In genomic region chr15:40333922-40334492, GRCh38 we compare ENCODE assay signal across 6 cellular contexts. TPM values are rescaled to one million over a fixed set of nuclear protein-coding genes. Genes with fewer than 3 reads are reported as not detected.
DNase-seq lines count a peak whose midpoint lies in the region; ATAC-seq and TF ChIP-seq lines count a peak whose summit lies in the region.

No MANE protein-coding gene starts in this region.

- H3K27me3 ChIP-seq in HL-60 (ENCODE audit: insufficient read depth, poor library complexity, severe bottlenecking): no peaks in the 10 kb centered on the region

- no peaks in the 10 kb centered on the region for H3K9me3 Mint-ChIP-seq in activated naive CD4-positive, alpha-beta T cell treated with anti-CD3 and anti-CD28 coated beads, Interleukin-2, amount 50 U/mL, for 72 hours

- H3K27ac ChIP-seq in HL-60 (replicated peaks): peak overlapping the region; percentile 85

- TF ChIP-seq CTCF in HL-60 (IDR thresholded peaks at IDR 0.05; ENCODE audit: insufficient read depth, low read length): no peak

- no peaks in the 10 kb centered on the region for H3K36me3 Mint-ChIP-seq in activated naive CD4-positive, alpha-beta T cell treated with anti-CD3 and anti-CD28 coated beads, Interleukin-2, amount 50 U/mL, for 72 hours

- ATAC-seq in activated naive CD4-positive, alpha-beta T cell treated with anti-CD3 and anti-CD28 coated beads, Interleukin-2, amount 50 U/mL, for 72 hours: peak; percentile 16 to 61
- ATAC-seq in GM21390 (IDR thresholded peaks at IDR 0.05; ENCODE audit: unreplicated experiment) (no peak), HG02981 (IDR thresholded peaks at IDR 0.05; ENCODE audit: unreplicated experiment) (no peak)

- peak overlapping the region; percentile 41 to 62 for H3K27ac Mint-ChIP-seq in activated naive CD4-positive, alpha-beta T cell treated with anti-CD3 and anti-CD28 coated beads, Interleukin-2, amount 50 U/mL, for 72 hours

- H3K4me3 ChIP-seq in HL-60 (replicated peaks; ENCODE audit: insufficient read depth, low read length): peak overlapping the region; percentile 39

- peak; percentile 84 to 95 for DNase-seq in HL-60 (ENCODE audit: low read depth in 1 of 2, low spot score in 1 of 2)
- DNase-seq in activated naive CD4-positive, alpha-beta T cell treated with anti-CD3 and anti-CD28 coated beads, Interleukin-2, amount 50 U/mL, for 72 hours (ENCODE audit: low spot score in 2 of 2): no peak
- peak; percentile 52 to 97 for DNase-seq in lung microvascular endothelial cell (ENCODE audit: low read depth in 2 of 2)
- DNase-seq in activated gamma-delta T cell (lab: John Stamatoyannopoulos, UW): no peak

RNA-seq across cellular contexts. Expression of gene CCDC9B, which starts 6.7 kb away (rescaled TPM):
- 1 to 10 TPM; 1.6 to 2.8 TPM for total RNA-seq in activated naive CD4-positive, alpha-beta T cell treated with anti-CD3 and anti-CD28 coated beads, Interleukin-2, amount 50 U/mL, for 72 hours
- total RNA-seq in lung microvascular endothelial cell: 8.9 and 11.1 TPM in 2 replicates

RNA-seq across cellular contexts. Expression of gene INAFM2, which starts 10.5 kb away (rescaled TPM):
- total RNA-seq in activated naive CD4-positive, alpha-beta T cell treated with anti-CD3 and anti-CD28 coated beads, Interleukin-2, amount 50 U/mL, for 72 hours: 10 to 100 TPM in 1 of 2 donors, 1 to 10 TPM in 1; 5.8 to 14.2 TPM
- 11.3 and 14.1 TPM in 2 replicates for total RNA-seq in lung microvascular endothelial cell

RNA-seq across cellular contexts. Expression of gene PHGR1, which starts 16.8 kb away (rescaled TPM):
- not detected for total RNA-seq in activated naive CD4-positive, alpha-beta T cell treated with anti-CD3 and anti-CD28 coated beads, Interleukin-2, amount 50 U/mL, for 72 hours
- not detected in 2 replicates for total RNA-seq in lung microvascular endothelial cell

RNA-seq across cellular contexts. Expression of gene DISP2, which starts 24.0 kb away (rescaled TPM):
- under 1 TPM; 0.06 to 0.50 TPM for total RNA-seq in activated naive CD4-positive, alpha-beta T cell treated with anti-CD3 and anti-CD28 coated beads, Interleukin-2, amount 50 U/mL, for 72 hours
- under 0.01 TPM in 2 replicates for total RNA-seq in lung microvascular endothelial cell

RNA-seq across cellular contexts. Expression of gene PLCB2, which starts 26.3 kb away (rescaled TPM):
- total RNA-seq in activated naive CD4-positive, alpha-beta T cell treated with anti-CD3 and anti-CD28 coated beads, Interleukin-2, amount 50 U/mL, for 72 hours: 10 to 100 TPM; 63.5 to 91.5 TPM
- under 0.01 and 0.44 TPM in 2 replicates for total RNA-seq in lung microvascular endothelial cell

Comparison
In these comparisons a context has a peak if more than half of its experiments do, and no peak if none do; other contexts are left out.
1. DNase-seq: peak in HL-60 (2 of 2) and lung microvascular endothelial cell (2 of 2); none in activated naive CD4-positive, alpha-beta T cell treated with anti-CD3 and anti-CD28 coated beads, Interleukin-2, amount 50 U/mL, for 72 hours (0 of 2) and activated gamma-delta T cell (single experiment).
2. ATAC-seq: peak in activated naive CD4-positive, alpha-beta T cell treated with anti-CD3 and anti-CD28 coated beads, Interleukin-2, amount 50 U/mL, for 72 hours (2 of 2); none in GM21390 (single experiment) and HG02981 (single experiment).